Comparison of ENCODE assay signal across 1 cellular context in the genomic region with DNA sequence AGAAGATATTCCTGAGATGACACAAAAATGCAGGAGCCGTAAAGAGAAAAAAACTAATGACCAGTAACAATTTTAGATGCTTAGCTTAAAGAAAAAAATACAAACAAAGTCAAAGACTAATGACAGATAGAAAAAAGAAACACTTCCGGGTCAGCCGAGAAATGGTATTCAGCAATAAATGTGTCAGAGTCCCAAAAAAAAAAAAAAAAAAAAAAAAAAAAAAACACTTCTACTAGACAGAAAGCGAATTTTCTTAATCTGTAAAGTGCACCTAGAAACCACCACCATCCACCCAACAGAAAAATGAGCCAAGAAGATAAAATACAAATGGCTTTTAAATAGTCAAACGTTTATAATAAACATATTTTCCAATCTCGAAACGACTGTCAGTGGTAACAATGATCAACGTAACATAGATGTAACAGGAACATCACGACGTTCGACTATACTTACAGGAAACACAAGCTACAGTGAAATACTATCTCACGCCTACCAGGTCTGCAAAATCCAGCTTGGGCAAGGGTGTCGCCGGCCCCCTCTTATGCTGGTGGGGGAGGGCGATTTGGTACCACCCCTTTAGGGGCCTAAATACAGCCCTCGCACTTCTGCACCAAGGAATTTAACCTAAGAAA.
A peak's percentile ranks its signal among the peaks of the same experiment; 100 is the strongest.
TF ChIP-seq lines count a peak whose summit lies in the region.

No MANE protein-coding gene starts in this region.

TF ChIP-seq in HEK293, 187 proteins besides CTCF, POLR2A, EP300 and RAD21 (continued from another document):
- TF ChIP-seq ZBTB17 (tag by site-specific recombination; IDR thresholded peaks at IDR 0.05) (peak; percentile 75), FEZF1 (tag by site-specific recombination; IDR thresholded peaks at IDR 0.05) (peak; percentile 59), ZNF776 (tag by site-specific recombination; IDR thresholded peaks at IDR 0.05; ENCODE audit: borderline replicate concordance) (no peak), ZFHX2 (tag by site-specific recombination; conservative IDR thresholded peaks at IDR 0.05) (peak; percentile 53), PRDM1 (tag by site-specific recombination; IDR thresholded peaks at IDR 0.05) (0 out of 2 replicates have a peak, but pooled peaks have one; percentile 27), ZFP41 (tag by site-specific recombination; IDR thresholded peaks at IDR 0.05; ENCODE audit: borderline replicate concordance) (no peak), ZNF157 (tag by site-specific recombination; IDR thresholded peaks at IDR 0.05) (no peak)
- TF ChIP-seq, protein P1, sequence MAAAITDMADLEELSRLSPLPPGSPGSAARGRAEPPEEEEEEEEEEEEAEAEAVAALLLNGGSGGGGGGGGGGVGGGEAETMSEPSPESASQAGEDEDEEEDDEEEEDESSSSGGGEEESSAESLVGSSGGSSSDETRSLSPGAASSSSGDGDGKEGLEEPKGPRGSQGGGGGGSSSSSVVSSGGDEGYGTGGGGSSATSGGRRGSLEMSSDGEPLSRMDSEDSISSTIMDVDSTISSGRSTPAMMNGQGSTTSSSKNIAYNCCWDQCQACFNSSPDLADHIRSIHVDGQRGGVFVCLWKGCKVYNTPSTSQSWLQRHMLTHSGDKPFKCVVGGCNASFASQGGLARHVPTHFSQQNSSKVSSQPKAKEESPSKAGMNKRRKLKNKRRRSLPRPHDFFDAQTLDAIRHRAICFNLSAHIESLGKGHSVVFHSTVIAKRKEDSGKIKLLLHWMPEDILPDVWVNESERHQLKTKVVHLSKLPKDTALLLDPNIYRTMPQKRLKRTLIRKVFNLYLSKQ (tag by site-specific recombination; IDR thresholded peaks at IDR 0.05; ENCODE audit: borderline replicate concordance) = no peak
- TF ChIP-seq, protein P2, sequence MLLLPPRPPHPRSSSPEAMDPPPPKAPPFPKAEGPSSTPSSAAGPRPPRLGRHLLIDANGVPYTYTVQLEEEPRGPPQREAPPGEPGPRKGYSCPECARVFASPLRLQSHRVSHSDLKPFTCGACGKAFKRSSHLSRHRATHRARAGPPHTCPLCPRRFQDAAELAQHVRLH (tag by site-specific recombination; IDR thresholded peaks at IDR 0.05) = peak; percentile 53; the same call in 1 of the 2 replicates
- TF ChIP-seq, protein P3, sequence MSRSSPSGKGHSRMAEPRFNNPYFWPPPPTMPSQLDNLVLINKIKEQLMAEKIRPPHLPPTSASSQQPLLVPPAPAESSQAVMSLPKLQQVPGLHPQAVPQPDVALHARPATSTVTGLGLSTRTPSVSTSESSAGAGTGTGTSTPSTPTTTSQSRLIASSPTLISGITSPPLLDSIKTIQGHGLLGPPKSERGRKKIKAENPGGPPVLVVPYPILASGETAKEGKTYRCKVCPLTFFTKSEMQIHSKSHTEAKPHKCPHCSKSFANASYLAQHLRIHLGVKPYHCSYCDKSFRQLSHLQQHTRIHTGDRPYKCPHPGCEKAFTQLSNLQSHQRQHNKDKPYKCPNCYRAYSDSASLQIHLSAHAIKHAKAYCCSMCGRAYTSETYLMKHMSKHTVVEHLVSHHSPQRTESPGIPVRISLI (tag by site-specific recombination; IDR thresholded peaks at IDR 0.05) = peak; percentile 100
